10 cellular contexts compared by ENCODE assay signal in genomic region chr2:190637903-190638618, GRCh38. TPM values are rescaled to one million over a fixed set of nuclear protein-coding genes. Genes with fewer than 3 reads are reported as not detected.
DNase-seq lines count a peak whose midpoint lies in the region; ATAC-seq, FAIRE-seq and TF ChIP-seq lines count a peak whose summit lies in the region.
"Had no signal": no experiment of that assay in that cellular context is flagged by ENCODE, and none has a peak within 500 bp of the region (broad histone marks: within the 10 kb centered on the region; RNA-seq: fewer than 3 reads in every experiment).

No MANE protein-coding gene starts in this region.

- H2BK5ac ChIP-seq in H1 (ENCODE audit: low read depth, low read length): no peak overlapping the region

- no peak overlapping the region for H3K9ac ChIP-seq in H1 (replicated peaks in 1 of 4; ENCODE audit: extremely low read depth in 1 of 4, low read depth in 3 of 4, low read length in 3 of 4)

- H3K79me1 ChIP-seq in H1 (ENCODE audit: low read depth, low read length): no peaks in the 10 kb centered on the region

- DNase-seq in PC-9: no peak
- DNase-seq in H1 (ENCODE audit: low read depth in 1 of 2, low spot score in 2 of 2): no peak
- no peak for DNase-seq in mesothelial cell of epicardium (ENCODE audit: low spot score in 2 of 2, unreplicated experiment in 2 of 2)
- peak; percentile 86 for DNase-seq in testis
- no peak for DNase-seq in 8988T
- no peak for DNase-seq in GM10266 (ENCODE audit: extremely low spot score)
- DNase-seq: activated CD4-positive, alpha-beta memory T cell treated with anti-CD3 and anti-CD28 coated beads, Interleukin-2, amount 10 ng/mL, durations not matched to agents 7 days and 5 days; SIG-M5 had no signal

- no peak for TF ChIP-seq RAD21 in H1 (IDR thresholded peaks at IDR 0.05 in 1 of 2, conservative IDR thresholded peaks at IDR 0.05 in 1 of 2; ENCODE audit: low read depth in 2 of 2, low read length in 2 of 2)

- FAIRE-seq in H1 (lab: Jason Lieb, UNC): no peak

- H3K4me1 ChIP-seq in PC-9 (replicated peaks; ENCODE audit: insufficient read depth) (peaks cover 25% of the 10 kb centered on the region), H1 (replicated peaks in 1 of 4; ENCODE audit: control insufficient read depth in 3 of 4, insufficient read depth in 4 of 4, low read length in 3 of 4) (no peaks in the 10 kb centered on the region), testis (peaks cover 6% of the 10 kb centered on the region)

- H2BK120ac ChIP-seq in H1 (replicated peaks; ENCODE audit: low read depth, low read length): no peak overlapping the region

- H3K4me1 Mint-ChIP-seq in mesothelial cell of epicardium: peaks cover 38% of the 10 kb centered on the region
- H3K4me1 Mint-ChIP-seq: activated CD4-positive, alpha-beta memory T cell treated with anti-CD3 and anti-CD28 coated beads, Interleukin-2, amount 10 ng/mL, durations not matched to agents 7 days and 5 days had no signal

- H3K27me3 Mint-ChIP-seq in mesothelial cell of epicardium (ENCODE audit: low read depth): no peaks in the 10 kb centered on the region
- H3K27me3 Mint-ChIP-seq: activated CD4-positive, alpha-beta memory T cell treated with anti-CD3 and anti-CD28 coated beads, Interleukin-2, amount 10 ng/mL, durations not matched to agents 7 days and 5 days had no signal

- peaks cover 19% of the 10 kb centered on the region for H3F3A ChIP-seq in PC-9 (ENCODE audit: insufficient read depth, low read depth)

- intact Hi-C loops in PC-9 (cut with micrococcal nuclease; ENCODE audit: unreplicated experiment) (no loop called here), testis (cut with DNase I; ENCODE audit: low total_unique reads) (no loop called here)

- H3K4me3 ChIP-seq in PC-9 (no peak overlapping the region), H1 (ENCODE audit: extremely low read depth in 1 of 4, insufficient read depth in 2 of 4, low read depth in 3 of 4, low read length in 4 of 4) (no peak overlapping the region), testis (no peak overlapping the region)

- H2AK5ac ChIP-seq in H1 (ENCODE audit: low read depth, low read length): no peak overlapping the region

- H3K27ac ChIP-seq in PC-9 (peak overlapping the region; percentile 46), H1 (ENCODE audit: low read depth, low read length) (no peak overlapping the region), testis (no peak overlapping the region)

- 90% methylated on average over 8 of the region's 8 CpGs; no CpG with 5 or more reads in 1 of the 2 experiments for WGBS in H1 (ENCODE audit: extremely low coverage in 1 of 2, insufficient coverage in 1 of 2, insufficient read length in 1 of 2, insufficient replicate concordance in 2 of 2, low coverage in 1 of 2, low lambda C conversion rate in 2 of 2, missing lambda C conversion rate in 1 of 2), 2 experiments
- whole genome bisulfite sequencing in testis, 2 donors: 61 to 70% methylated on average over 8 of the region's 8 CpGs

- no peaks in the 10 kb centered on the region for H3K9me3 Mint-ChIP-seq in mesothelial cell of epicardium
- H3K9me3 Mint-ChIP-seq: activated CD4-positive, alpha-beta memory T cell treated with anti-CD3 and anti-CD28 coated beads, Interleukin-2, amount 10 ng/mL, durations not matched to agents 7 days and 5 days had no signal

- H3K9me2 ChIP-seq in PC-9 (ENCODE audit: insufficient read depth): no peaks in the 10 kb centered on the region

- H2BK15ac ChIP-seq in H1 (ENCODE audit: low read length): no peak overlapping the region

- H3K79me2 ChIP-seq in PC-9 (ENCODE audit: low read depth) (no peaks in the 10 kb centered on the region), H1 (ENCODE audit: control insufficient read depth in 1 of 2, insufficient read depth in 2 of 2, low read length in 2 of 2) (no peaks in the 10 kb centered on the region)

- TF ChIP-seq POLR2A in H1 (IDR thresholded peaks at IDR 0.05; ENCODE audit: control extremely low read depth in 1 of 2, low read depth in 2 of 2, low read length in 2 of 2) (no peak), testis (IDR thresholded peaks at IDR 0.05) (no peak)

- CTCF ChIA-PET in PC-9 (lab: Charles Lee): no interaction called here
- CTCF ChIA-PET in H1 (lab: Charles Lee; ENCODE audit: partially characterized antibody): interaction anchor here (1.5 kb wide), 1 partner anchor 34 kb away, joined by 3 read pairs; no protein-coding TSS in a partner anchor

- ATAC-seq in HG03135 (IDR thresholded peaks at IDR 0.05; ENCODE audit: unreplicated experiment) (no peak), HG02678 (IDR thresholded peaks at IDR 0.05; ENCODE audit: unreplicated experiment) (no peak)

- no peak overlapping the region for H4K91ac ChIP-seq in H1 (replicated peaks; ENCODE audit: insufficient read length, low read length)

- TF ChIP-seq CTCF in PC-9 (conservative IDR thresholded peaks at IDR 0.05) (no peak), H1 (IDR thresholded peaks at IDR 0.05; ENCODE audit: control extremely low read depth in 1 of 3, insufficient read depth in 1 of 3, low read depth in 1 of 3, low read length in 3 of 3) (no peak), mesothelial cell of epicardium (IDR thresholded peaks at IDR 0.05; ENCODE audit: unreplicated experiment) (no peak), testis (IDR thresholded peaks at IDR 0.05) (no peak), GM10266 (IDR thresholded peaks at IDR 0.05; ENCODE audit: control insufficient read depth, insufficient read depth, low read depth, missing control alignments) (no peak)

- BruUV-seq in PC-9 (replicated peaks; lab: Mats Ljungman, UMichigan): no TSS peak

- H3K36me3 Mint-ChIP-seq in mesothelial cell of epicardium: no peaks in the 10 kb centered on the region

- TF ChIP-seq EP300 in H1 (IDR thresholded peaks at IDR 0.05; ENCODE audit: borderline replicate concordance in 1 of 2, low read depth in 2 of 2, low read length in 2 of 2): no peak

- H2BK20ac ChIP-seq in H1 (ENCODE audit: low read length): no peak overlapping the region

- H3K56ac ChIP-seq in H1 (replicated peaks; ENCODE audit: insufficient read length, low read depth, low read length): no peak overlapping the region

- H3K23ac ChIP-seq in H1 (ENCODE audit: insufficient read length): no peak overlapping the region

- H4K5ac ChIP-seq in H1 (ENCODE audit: insufficient read length, low read depth, low read length): no peak overlapping the region

- H3K4me3 Mint-ChIP-seq in mesothelial cell of epicardium: no peak overlapping the region
- H3K4me3 Mint-ChIP-seq: activated CD4-positive, alpha-beta memory T cell treated with anti-CD3 and anti-CD28 coated beads, Interleukin-2, amount 10 ng/mL, durations not matched to agents 7 days and 5 days had no signal

- H3K27me3 ChIP-seq in PC-9 (ENCODE audit: insufficient read depth, low read depth) (no peaks in the 10 kb centered on the region), H1 (replicated peaks in 1 of 4; ENCODE audit: control insufficient read depth in 3 of 4, extremely low read depth in 1 of 4, insufficient read depth in 3 of 4, low read length in 3 of 4) (no peaks in the 10 kb centered on the region), testis (no peaks in the 10 kb centered on the region)

- no peak overlapping the region for H3K14ac ChIP-seq in H1 (ENCODE audit: insufficient read length)

- H2AFZ ChIP-seq in PC-9 (no peak overlapping the region), H1 (ENCODE audit: low read length) (0 out of 2 replicates have a peak overlapping the region, but pooled peaks have one; percentile 18)

- no peaks in the 10 kb centered on the region for H3K9me3 ChIP-seq in PC-9 (ENCODE audit: insufficient read depth, low read depth)
- no peaks in the 10 kb centered on the region for H3K9me3 ChIP-seq in H1 (ENCODE audit: insufficient read depth in 2 of 2, low read depth in 1 of 2, low read length in 1 of 2)
- H3K9me3 ChIP-seq in testis: no peaks in the 10 kb centered on the region

- no peak overlapping the region for H3K4ac ChIP-seq in H1 (replicated peaks; ENCODE audit: insufficient read length, low read depth, low read length)

- H3K36me3 ChIP-seq in PC-9 (ENCODE audit: low read depth) (no peaks in the 10 kb centered on the region), H1 (ENCODE audit: control insufficient read depth in 2 of 4, insufficient read depth in 4 of 4, low read length in 3 of 4) (no peaks in the 10 kb centered on the region), testis (ENCODE audit: low read depth, missing control alignments) (no peaks in the 10 kb centered on the region)

- peak overlapping the region; percentile 90 for H3K27ac Mint-ChIP-seq in mesothelial cell of epicardium
- H3K27ac Mint-ChIP-seq: activated CD4-positive, alpha-beta memory T cell treated with anti-CD3 and anti-CD28 coated beads, Interleukin-2, amount 10 ng/mL, durations not matched to agents 7 days and 5 days had no signal

- no peaks in the 10 kb centered on the region for H3K23me2 ChIP-seq in H1 (ENCODE audit: low read depth, low read length)

- H4K8ac ChIP-seq in H1 (ENCODE audit: extremely low read depth, insufficient read depth, low read length): peak overlapping the region; percentile 70; the same call in 1 of the 2 replicates

- peak overlapping the region; percentile 40 for H3K4me2 ChIP-seq in PC-9
- no peak overlapping the region for H3K4me2 ChIP-seq in H1 (ENCODE audit: insufficient read depth in 1 of 2, low read depth in 2 of 2, low read length in 2 of 2)

- no peak overlapping the region for H2BK12ac ChIP-seq in H1 (ENCODE audit: low read depth, low read length)

- no peak overlapping the region for H3K18ac ChIP-seq in H1 (ENCODE audit: extremely low read depth, low read length)

- POLR2A ChIA-PET in PC-9 (lab: Charles Lee; ENCODE audit: unreplicated experiment) (no interaction called here), H1 (lab: Charles Lee; ENCODE audit: partially characterized antibody) (no interaction called here)

- H4K20me1 ChIP-seq in PC-9 (ENCODE audit: insufficient read depth) (no peaks in the 10 kb centered on the region), H1 (replicated peaks in 1 of 2; ENCODE audit: control insufficient read depth in 1 of 2, insufficient read depth in 2 of 2, low read length in 2 of 2) (no peaks in the 10 kb centered on the region)

RNA-seq across cellular contexts. Expression of gene NAB1, which starts 10.8 kb away (rescaled TPM):
- total RNA-seq in PC-9 (2021): 17.0 and 22.9 TPM in 2 replicates
- 28.2 and 28.6 TPM in 2 replicates for total RNA-seq in H1 (2021; fragmentation: NEBNext Ultra II Directional; extraction: Animal tissue kit (Norgen Biotek cat#: 25700))
- polyA plus RNA-seq in H1 (2011; rRNA removed): 8.5 and 21.9 TPM in 2 replicates
- 10.4 TPM for polyA plus RNA-seq in H1 (2011; cell fraction: cytosol; rRNA removed)
- 22.3 TPM for polyA plus RNA-seq in H1 (2011; cell fraction: nucleus; rRNA removed)
- 14.7 to 20.7 TPM (median 18.8 TPM) in 4 replicates for polyA plus RNA-seq in H1 (2012, experiment 1 of 2)
- polyA plus RNA-seq in H1 (2012, experiment 2 of 2): 1.8 TPM
- polyA plus RNA-seq in H1 (2013, experiment 1 of 2): 19.7 TPM
- polyA plus RNA-seq in H1 (2013, experiment 2 of 2): 17.3 TPM
- 26.3 and 33.1 TPM in 2 replicates for polyA minus RNA-seq in H1 (2011; rRNA and poly(A)+ RNA removed)
- 11.1 TPM for polyA minus RNA-seq in H1 (2011; cell fraction: cytosol; rRNA and poly(A)+ RNA removed)
- 39.9 TPM for polyA minus RNA-seq in H1 (2011; cell fraction: nucleus; rRNA and poly(A)+ RNA removed)
- total RNA-seq in mesothelial cell of epicardium: 66.5 to 71.6 TPM (median 66.8 TPM) in 3 replicates
- 10 to 100 TPM; 61.4 to 81.0 TPM for total RNA-seq in testis
- 33.8 TPM for polyA plus RNA-seq in testis (ENCODE audit: insufficient read depth, low read depth, low replicate concordance)
